Comparison of ENCODE assay signal across 8 cellular contexts in genomic region chr20:46710149-46710913, GRCh38. TPM values are rescaled to one million over a fixed set of nuclear protein-coding genes. Genes with fewer than 3 reads are reported as not detected.
DNase-seq lines count a peak whose midpoint lies in the region; ATAC-seq and TF ChIP-seq lines count a peak whose summit lies in the region.

No MANE protein-coding gene starts in this region.

- H3K4me3 ChIP-seq in AG04450 (ENCODE audit: low read depth, low read length) (peak overlapping the region; percentile 75), NT2/D1 (ENCODE audit: insufficient read length, low read depth) (peak overlapping the region; percentile 65), esophagus squamous epithelium (peak overlapping the region; percentile 74 to 87 (median 78)), neuron (ENCODE audit: low read length) (peak overlapping the region; percentile 45)

- no peak for DNase-seq in AG04450 (ENCODE audit: low read depth, low spot score)
- no peak for DNase-seq in NT2/D1 (ENCODE audit: low read depth, low spot score)
- no peak for DNase-seq in esophagus squamous epithelium (lab: John Stamatoyannopoulos, UW)
- no peak for DNase-seq in hippocampal formation (lab: John Stamatoyannopoulos, UW)
- DNase-seq in dedifferentiated amniotic fluid mesenchymal stem cell (ENCODE audit: extremely low spot score) = no peak

- H2AFZ ChIP-seq in neuron (ENCODE audit: low read depth, low read length) = peak overlapping the region; percentile 18

- H3K36me3 ChIP-seq in NT2/D1 (ENCODE audit: insufficient read depth, insufficient read length, low read length) = peaks cover 8% of the 10 kb centered on the region
- H3K36me3 ChIP-seq in esophagus squamous epithelium = no peaks in the 10 kb centered on the region
- H3K36me3 ChIP-seq in neuron (ENCODE audit: insufficient read depth, low read length) = no peaks in the 10 kb centered on the region

- TF ChIP-seq POLR2A in esophagus squamous epithelium (IDR thresholded peaks at IDR 0.05) = no peak

- peaks cover 9% of the 10 kb centered on the region for H3K9me3 ChIP-seq in AG04450 (ENCODE audit: control insufficient read depth, insufficient read depth, low read length)
- H3K9me3 ChIP-seq in NT2/D1 (ENCODE audit: insufficient read depth, low read length) = peaks cover 22% of the 10 kb centered on the region
- H3K9me3 ChIP-seq in esophagus squamous epithelium = no peaks in the 10 kb centered on the region
- H3K9me3 ChIP-seq in neuron (ENCODE audit: low read length) = no peaks in the 10 kb centered on the region

- CTCF ChIA-PET in AG04450 (lab: Charles Lee) = no interaction called here

- H3K27ac ChIP-seq in AG04450 (ENCODE audit: low read depth, low read length) (peak overlapping the region; percentile 78), esophagus squamous epithelium (peak overlapping the region; percentile 80 to 91 (median 86))

- peaks cover 24% of the 10 kb centered on the region for H3K4me1 ChIP-seq in NT2/D1 (ENCODE audit: insufficient read depth, insufficient read length)
- H3K4me1 ChIP-seq in esophagus squamous epithelium = peaks cover 13 to 60% (median 20%) of the 10 kb centered on the region in 3 donors
- H3K4me1 ChIP-seq in neuron (ENCODE audit: insufficient read depth, low read length) = peaks cover 3% of the 10 kb centered on the region

- WGBS in esophagus squamous epithelium, 2 donors = 44 to 60% methylated on average over 16 to 18 of the region's 23 CpGs

- intact Hi-C loops in esophagus squamous epithelium (cut with DNase I) = no loop called here

- ATAC-seq in HG03135 (IDR thresholded peaks at IDR 0.05; ENCODE audit: unreplicated experiment) = no peak
- no peak for ATAC-seq in HG03457 (IDR thresholded peaks at IDR 0.05; ENCODE audit: unreplicated experiment)

- TF ChIP-seq CTCF in AG04450 (IDR thresholded peaks at IDR 0.05; ENCODE audit: low read depth, low read length) (no peak), esophagus squamous epithelium (IDR thresholded peaks at IDR 0.05) (no peak)

- POLR2A ChIA-PET in AG04450 (lab: Yijun Ruan, JAX) = interaction anchor here (0.6 kb wide), 1 partner anchor 19 kb away, joined by 3 read pairs; no protein-coding TSS in a partner anchor

- H3K27me3 ChIP-seq in AG04450 (ENCODE audit: control insufficient read depth, insufficient read depth, low read length) (no peaks in the 10 kb centered on the region), NT2/D1 (ENCODE audit: insufficient read depth, insufficient read length) (no peaks in the 10 kb centered on the region), esophagus squamous epithelium (peaks cover 0 to 7% (median 0%) of the 10 kb centered on the region in 4 donors), neuron (ENCODE audit: insufficient read depth, low read length) (no peaks in the 10 kb centered on the region)

- H3K9ac ChIP-seq in NT2/D1 (ENCODE audit: insufficient read length, low read depth) = peak overlapping the region; percentile 85

RNA-seq across cellular contexts. Expression of gene SLC2A10, which starts 0.9 kb away (rescaled TPM):
- 35.5 and 36.9 TPM in 2 replicates for polyA plus RNA-seq in AG04450 (2011; rRNA removed)
- 41.7 and 47.2 TPM in 2 replicates for polyA minus RNA-seq in AG04450 (2011; rRNA and poly(A)+ RNA removed)
- total RNA-seq in esophagus squamous epithelium = 1 to 10 TPM; 3.1 to 6.7 (median 5.4) TPM

RNA-seq across cellular contexts. Expression of gene TP53RK, which starts 21.1 kb away (rescaled TPM):
- polyA plus RNA-seq in AG04450 (2011; rRNA removed) = 13.3 and 14.3 TPM in 2 replicates
- polyA minus RNA-seq in AG04450 (2011; rRNA and poly(A)+ RNA removed) = 9.0 and 10.2 TPM in 2 replicates
- 10 to 100 TPM; 14.3 to 20.2 (median 17.1) TPM for total RNA-seq in esophagus squamous epithelium

RNA-seq across cellular contexts. Expression of gene SLC13A3, which starts 59.1 kb away (rescaled TPM):
- polyA plus RNA-seq in AG04450 (2011; rRNA removed) = 2.4 and 3.8 TPM in 2 replicates
- 4.2 and 6.9 TPM in 2 replicates for polyA minus RNA-seq in AG04450 (2011; rRNA and poly(A)+ RNA removed)
- total RNA-seq in esophagus squamous epithelium = 1 to 10 TPM in 2 of 4 donors, under 1 TPM in 2; 0.34 to 1.5 (median 1.0) TPM
